ENCODE assay signal across 1 cellular context in genomic region chr22:50447576-50448551, GRCh38.
TF ChIP-seq lines count a peak whose summit lies in the region.

No MANE protein-coding gene starts in this region.

TF ChIP-seq in IMR-90, 13 proteins besides CTCF, POLR2A, EP300 and RAD21:
- TF ChIP-seq FOS (IDR thresholded peaks at IDR 0.05; ENCODE audit: low read depth, low read length) (no peak), RCOR1 (IDR thresholded peaks at IDR 0.05; ENCODE audit: insufficient replicate concordance, low read length) (no peak), NFE2L2 (IDR thresholded peaks at IDR 0.05; ENCODE audit: low read depth, low read length) (no peak), RFX5 (IDR thresholded peaks at IDR 0.05; ENCODE audit: low read depth, low read length) (no peak), MAFK (IDR thresholded peaks at IDR 0.05; ENCODE audit: low read depth, low read length) (no peak), MAZ (IDR thresholded peaks at IDR 0.05; ENCODE audit: borderline replicate concordance, low read depth, low read length) (no peak), ELK1 (IDR thresholded peaks at IDR 0.05; ENCODE audit: borderline replicate concordance, low read depth, low read length) (no peak), SMC3 (IDR thresholded peaks at IDR 0.05; ENCODE audit: low read depth, low read length) (no peak), MXI1 (IDR thresholded peaks at IDR 0.05; ENCODE audit: borderline replicate concordance, low read depth, low read length) (no peak), CEBPB (IDR thresholded peaks at IDR 0.05; ENCODE audit: low read depth, low read length) (no peak), CHD1 (IDR thresholded peaks at IDR 0.05; ENCODE audit: low read depth, low read length) (no peak), BHLHE40 (IDR thresholded peaks at IDR 0.05; ENCODE audit: low read depth, low read length) (no peak)
- TF ChIP-seq, protein P1, sequence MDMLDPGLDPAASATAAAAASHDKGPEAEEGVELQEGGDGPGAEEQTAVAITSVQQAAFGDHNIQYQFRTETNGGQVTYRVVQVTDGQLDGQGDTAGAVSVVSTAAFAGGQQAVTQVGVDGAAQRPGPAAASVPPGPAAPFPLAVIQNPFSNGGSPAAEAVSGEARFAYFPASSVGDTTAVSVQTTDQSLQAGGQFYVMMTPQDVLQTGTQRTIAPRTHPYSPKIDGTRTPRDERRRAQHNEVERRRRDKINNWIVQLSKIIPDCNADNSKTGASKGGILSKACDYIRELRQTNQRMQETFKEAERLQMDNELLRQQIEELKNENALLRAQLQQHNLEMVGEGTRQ (IDR thresholded peaks at IDR 0.05; ENCODE audit: low read depth, low read length), result no peak
